Comparison of ENCODE assay signal across 30 cellular contexts in the genomic region with DNA sequence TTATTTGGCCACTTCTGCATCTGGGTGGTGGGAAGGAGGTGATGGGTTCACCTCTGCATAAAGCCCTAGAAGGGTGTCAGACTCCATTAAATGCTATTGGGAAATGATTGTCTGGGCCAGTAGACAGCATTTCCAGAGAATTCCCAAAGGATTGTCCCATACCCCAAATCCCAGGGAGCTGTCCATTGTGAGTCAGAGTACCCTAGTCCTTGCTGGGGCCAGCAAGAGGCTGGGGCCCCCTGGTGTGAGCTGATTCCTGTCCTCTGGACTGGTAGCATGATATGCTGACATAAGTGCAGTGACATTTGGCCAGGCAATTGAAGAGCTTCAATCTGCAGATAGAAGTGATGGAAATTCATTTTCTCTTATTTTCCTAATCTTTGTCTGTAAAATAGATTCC.
"Had no signal": no experiment of that assay in that cellular context is flagged by ENCODE, and none has a peak within 500 bp of the region (broad histone marks: within the 10 kb centered on the region; RNA-seq: fewer than 3 reads in every experiment).

No MANE protein-coding gene starts in this region.

- H3K36me3 ChIP-seq: ascending aorta, cardiac muscle cell, Peyer's patch, WERI-Rb-1 had no signal

- H3K4me1 Mint-ChIP-seq: activated CD4-positive, alpha-beta T cell treated with anti-CD3 and anti-CD28 coated beads, Interleukin-2, amount 10 ng/mL, durations not matched to agents 24 days and 14 days; activated naive CD4-positive, alpha-beta T cell treated with anti-CD3 and anti-CD28 coated beads, Interleukin-2, amount 50 U/mL, for 24 hours; activated naive CD8-positive, alpha-beta T cell treated with anti-CD3 and anti-CD28 coated beads, Interleukin-2, amount 10 ng/mL, durations not matched to agents 7 days and 5 days; central memory CD8-positive, alpha-beta T cell had no signal

- H3K9me3 Mint-ChIP-seq: activated CD4-positive, alpha-beta T cell treated with anti-CD3 and anti-CD28 coated beads, Interleukin-2, amount 10 ng/mL, durations not matched to agents 24 days and 14 days; activated naive CD4-positive, alpha-beta T cell treated with anti-CD3 and anti-CD28 coated beads, Interleukin-2, amount 50 U/mL, for 24 hours; activated T-cell treated with anti-CD3 and anti-CD28 coated beads, Interleukin-2, amount 50 U/mL, for 24 hours; activated T-helper 2 cell treated with anti-CD3 and anti-CD28 coated beads, Interferon-gamma antibody, Interleukin-2, Interleukin-4, amounts not matched to agents 10 μg/mL and 5 μg/mL and 100 μg/mL, durations not matched to agents 14 hours and 24 hours and 36 hours; central memory CD8-positive, alpha-beta T cell had no signal

- H3K4me3 ChIP-seq: ascending aorta, cardiac muscle cell, Peyer's patch had no signal

- H3K27me3 ChIP-seq: ascending aorta, Peyer's patch had no signal

- H3K27ac ChIP-seq: ascending aorta, cardiac muscle cell, KMS-11, Peyer's patch, WERI-Rb-1 had no signal

- H3K27ac Mint-ChIP-seq: activated CD4-positive, alpha-beta T cell treated with anti-CD3 and anti-CD28 coated beads, Interleukin-2, amount 10 ng/mL, durations not matched to agents 24 days and 14 days; activated CD8-positive, alpha-beta T cell treated with anti-CD3 and anti-CD28 coated beads, Interleukin-2, amount 10 ng/mL, durations not matched to agents 7 days and 5 days; activated naive CD4-positive, alpha-beta T cell treated with anti-CD3 and anti-CD28 coated beads, Interleukin-2, amount 50 U/mL, for 24 hours; activated naive CD8-positive, alpha-beta T cell treated with anti-CD3 and anti-CD28 coated beads, Interleukin-2, amount 10 ng/mL, durations not matched to agents 7 days and 5 days; activated T-cell treated with anti-CD3 and anti-CD28 coated beads, Interleukin-2, amount 50 U/mL, for 24 hours; activated T-helper 2 cell treated with anti-CD3 and anti-CD28 coated beads, Interferon-gamma antibody, Interleukin-2, Interleukin-4, amounts not matched to agents 10 μg/mL and 5 μg/mL and 100 μg/mL, durations not matched to agents 14 hours and 24 hours and 36 hours had no signal

- H3K9me3 ChIP-seq: ascending aorta, Peyer's patch had no signal

- DNase-seq: activated CD4-positive, alpha-beta T cell treated with anti-CD3 and anti-CD28 coated beads, Interleukin-2, amount 10 ng/mL, durations not matched to agents 24 days and 14 days; activated CD4-positive, alpha-beta T cell treated with anti-CD3 and anti-CD28 coated beads, Interleukin-2, amount 50 U/mL, for 4 hours; activated CD8-positive, alpha-beta T cell treated with anti-CD3 and anti-CD28 coated beads, Interleukin-2, amount 10 ng/mL, durations not matched to agents 7 days and 5 days; activated gamma-delta T cell; activated naive CD4-positive, alpha-beta T cell treated with Interleukin-2 at 50 U/mL for 16 hours; activated naive CD8-positive, alpha-beta T cell treated with anti-CD3 and anti-CD28 coated beads, Interleukin-2, amount 10 ng/mL, durations not matched to agents 7 days and 5 days; activated T-cell treated with anti-CD3 and anti-CD28 coated beads, Interleukin-2, amount 50 U/mL, for 24 hours; amygdala; NCI-H1092 treated with DMSO at 0.1 percent for 48 hours; NCI-H1417; NCI-H146; NCI-H187; NCI-H2029 treated with DMSO at 0.1 percent for 48 hours; NCI-H2107; NCI-H2171; NCI-H510A; NCI-H526; NCI-H774; PC-3; RPMI8226; SHP77 treated with DMSO at 0.1 percent for 48 hours; T1000; WERI-Rb-1 had no signal

- H3K4me2 ChIP-seq: KMS-11 had no signal

- H3K4me1 ChIP-seq: ascending aorta, Peyer's patch had no signal

- H3K36me3 Mint-ChIP-seq: activated naive CD4-positive, alpha-beta T cell treated with anti-CD3 and anti-CD28 coated beads, Interleukin-2, amount 50 U/mL, for 24 hours; activated naive CD8-positive, alpha-beta T cell treated with anti-CD3 and anti-CD28 coated beads, Interleukin-2, amount 10 ng/mL, durations not matched to agents 7 days and 5 days had no signal

- H3K4me3 Mint-ChIP-seq: activated CD4-positive, alpha-beta T cell treated with anti-CD3 and anti-CD28 coated beads, Interleukin-2, amount 10 ng/mL, durations not matched to agents 24 days and 14 days; activated CD8-positive, alpha-beta T cell treated with anti-CD3 and anti-CD28 coated beads, Interleukin-2, amount 10 ng/mL, durations not matched to agents 7 days and 5 days; activated naive CD4-positive, alpha-beta T cell treated with anti-CD3 and anti-CD28 coated beads, Interleukin-2, amount 50 U/mL, for 24 hours; activated naive CD8-positive, alpha-beta T cell treated with anti-CD3 and anti-CD28 coated beads, Interleukin-2, amount 10 ng/mL, durations not matched to agents 7 days and 5 days; activated T-cell treated with anti-CD3 and anti-CD28 coated beads, Interleukin-2, amount 50 U/mL, for 24 hours; central memory CD8-positive, alpha-beta T cell had no signal

- ATAC-seq: activated CD8-positive, alpha-beta T cell treated with anti-CD3 and anti-CD28 coated beads, Interleukin-2, amount 10 ng/mL, durations not matched to agents 7 days and 5 days; PC-3 had no signal

- H3K27me3 Mint-ChIP-seq: activated naive CD4-positive, alpha-beta T cell treated with anti-CD3 and anti-CD28 coated beads, Interleukin-2, amount 50 U/mL, for 24 hours had no signal
